Comparison of ENCODE assay signal across 18 cellular contexts in the genomic region with DNA sequence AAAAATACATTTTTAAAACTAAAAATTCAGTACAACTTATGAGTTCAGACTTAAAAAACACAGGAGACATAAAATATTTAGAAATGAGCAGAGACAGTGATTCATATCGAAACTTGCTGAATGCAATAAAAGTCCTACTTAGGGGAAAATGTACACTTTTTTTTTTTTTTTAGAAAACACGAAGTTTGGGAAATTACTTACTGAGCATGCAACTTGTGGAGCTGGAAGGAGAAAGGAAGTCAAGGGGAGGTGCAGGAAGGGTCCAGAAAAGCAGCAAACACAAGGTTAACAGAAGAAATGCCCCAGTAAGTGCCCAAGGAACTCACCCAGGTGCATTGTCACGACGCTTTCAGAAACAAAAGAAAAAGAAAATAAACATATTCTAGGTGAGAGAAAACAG. TPM values are rescaled to one million over a fixed set of nuclear protein-coding genes. Genes with fewer than 3 reads are reported as not detected.
"Had no signal": no experiment of that assay in that cellular context is flagged by ENCODE, and none has a peak within 500 bp of the region (broad histone marks: within the 10 kb centered on the region; RNA-seq: fewer than 3 reads in every experiment).

No MANE protein-coding gene starts in this region.

- H3K27ac ChIP-seq: epithelial cell of prostate, pancreas, testis had no signal

- H3K36me3 Mint-ChIP-seq: WTC11 had no signal

- H3K4me3 Mint-ChIP-seq: activated naive CD8-positive, alpha-beta T cell treated with anti-CD3 and anti-CD28 coated beads, Interleukin-2, amount 50 U/mL, for 24 hours; immature natural killer cell; stimulated activated naive CD8-positive, alpha-beta T cell treated with anti-CD3 and anti-CD28 coated beads, Interleukin-15, amount 100 ng/mL, for 72 hours; WTC11 had no signal

- H3K9me3 Mint-ChIP-seq: activated naive CD8-positive, alpha-beta T cell treated with anti-CD3 and anti-CD28 coated beads, Interleukin-2, amount 50 U/mL, for 24 hours had no signal

- ATAC-seq: activated naive CD8-positive, alpha-beta T cell treated with anti-CD3 and anti-CD28 coated beads, Interleukin-2, amount 50 U/mL, for 24 hours; sciatic nerve; stimulated activated naive CD8-positive, alpha-beta T cell treated with anti-CD3 and anti-CD28 coated beads, Interleukin-15, amount 100 ng/mL, for 72 hours; WTC11 had no signal

- H3K36me3 ChIP-seq: heart left ventricle, pancreas, upper lobe of left lung had no signal

- H3K4me1 ChIP-seq: pancreas had no signal

- H3K4me3 ChIP-seq: heart left ventricle, lung, pancreas, testis, upper lobe of left lung had no signal

- H3K27me3 ChIP-seq: testis, upper lobe of left lung had no signal

- H3K27ac Mint-ChIP-seq: activated naive CD8-positive, alpha-beta T cell treated with anti-CD3 and anti-CD28 coated beads, Interleukin-2, amount 50 U/mL, for 24 hours; immature natural killer cell; stimulated activated naive CD8-positive, alpha-beta T cell treated with anti-CD3 and anti-CD28 coated beads, Interleukin-15, amount 100 ng/mL, for 72 hours; WTC11 had no signal

- DNase-seq: activated gamma-delta T cell treated with Interleukin-2 at 50 U/mL for 16 hours; activated naive CD8-positive, alpha-beta T cell treated with anti-CD3 and anti-CD28 coated beads, Interleukin-2, amount 50 U/mL, for 24 hours; activated T-cell treated with anti-CD3 and anti-CD28 coated beads, Interleukin-2, amount 50 U/mL, for 48 hours; aorta; cerebellar nuclear complex; dermis blood vessel endothelial cell; heart left ventricle; immature natural killer cell; midbrain; pancreas; stimulated activated naive CD8-positive, alpha-beta T cell treated with anti-CD3 and anti-CD28 coated beads, Interleukin-15, amount 100 ng/mL, for 72 hours; testis; upper lobe of left lung had no signal

- H3K9me3 ChIP-seq: heart left ventricle, pancreas, testis, upper lobe of left lung had no signal

RNA-seq across cellular contexts. Expression of a gene that starts 18.6 kb away (rescaled TPM):
- total RNA-seq: dermis blood vessel endothelial cell, myocyte had no signal

RNA-seq across cellular contexts. Expression of a gene that starts 31.9 kb away (rescaled TPM):
- total RNA-seq: dermis blood vessel endothelial cell, myocyte, upper lobe of left lung had no signal

RNA-seq across cellular contexts. Expression of a gene that starts 44.4 kb away (rescaled TPM):
- total RNA-seq: aorta, dermis blood vessel endothelial cell, heart left ventricle, myocyte, WTC11 had no signal
- polyA plus RNA-seq: aorta, heart left ventricle, pancreas had no signal
